8 cellular contexts compared by ENCODE assay signal in genomic region chr14:69685217-69685616, GRCh38.
A peak's percentile ranks its signal among the peaks of the same experiment; 100 is the strongest.
DNase-seq lines count a peak whose midpoint lies in the region; ATAC-seq and TF ChIP-seq lines count a peak whose summit lies in the region.

No MANE protein-coding gene starts in this region.

- TF ChIP-seq RAD21 in liver (IDR thresholded peaks at IDR 0.05), result no peak

- no peaks in the 10 kb centered on the region for H3K36me3 ChIP-seq in liver (ENCODE audit: control insufficient read depth in 4 of 4, insufficient read depth in 3 of 4, low read depth in 1 of 4, low read length in 3 of 4)

- no peaks in the 10 kb centered on the region for H3K27me3 Mint-ChIP-seq in stimulated activated naive B cell treated with anti-CD40 and anti-IgM and Interleukin-4, amounts not matched to agents 10 μg/mL and 1 μg/mL and 100 μg/mL, for 72 hours

- no peak overlapping the region for H3K4me3 ChIP-seq in liver (ENCODE audit: low read depth in 1 of 3, low read length in 3 of 3)

- no peaks in the 10 kb centered on the region for H3K9me3 Mint-ChIP-seq in stimulated activated naive B cell treated with anti-CD40 and anti-IgM and Interleukin-4, amounts not matched to agents 10 μg/mL and 1 μg/mL and 100 μg/mL, for 72 hours

- H3K4me1 ChIP-seq in liver (ENCODE audit: control insufficient read depth in 4 of 4, insufficient read depth in 4 of 4, low read length in 3 of 4), result peaks cover 1 to 23% (median 11%) of the 10 kb centered on the region in 4 donors

- peak; percentile 21 for DNase-seq in 8988T
- DNase-seq in HK-2 (ENCODE audit: unreplicated experiment), result peak; percentile 33
- peak; percentile 55 for DNase-seq in activated T-cell treated with anti-CD3 and anti-CD28 coated beads for 48 hours (ENCODE audit: low read depth)
- peak; percentile 60 for DNase-seq in stimulated activated naive B cell treated with anti-CD40 and anti-IgM and Interleukin-4, amounts not matched to agents 10 μg/mL and 1 μg/mL and 100 μg/mL, for 72 hours
- no peak for DNase-seq in NCI-H2227 (lab: John Stamatoyannopoulos, UW; ENCODE audit: unreplicated experiment)
- no peak for DNase-seq in inferior parietal cortex (ENCODE audit: extremely low spot score)
- no peak for DNase-seq in SK-N-DZ (ENCODE audit: low spot score)

- H3K4me1 Mint-ChIP-seq in stimulated activated naive B cell treated with anti-CD40 and anti-IgM and Interleukin-4, amounts not matched to agents 10 μg/mL and 1 μg/mL and 100 μg/mL, for 72 hours, result peaks cover 61 to 87% of the 10 kb centered on the region in 2 donors

- H3K36me3 Mint-ChIP-seq in stimulated activated naive B cell treated with anti-CD40 and anti-IgM and Interleukin-4, amounts not matched to agents 10 μg/mL and 1 μg/mL and 100 μg/mL, for 72 hours, result peaks cover 25 to 46% of the 10 kb centered on the region in 2 donors

- no peaks in the 10 kb centered on the region for H3K9me3 ChIP-seq in liver (ENCODE audit: control insufficient read depth in 4 of 4, low read length in 3 of 4)

- H3K27ac Mint-ChIP-seq in stimulated activated naive B cell treated with anti-CD40 and anti-IgM and Interleukin-4, amounts not matched to agents 10 μg/mL and 1 μg/mL and 100 μg/mL, for 72 hours, result peak overlapping the region; percentile 80

- no peak for TF ChIP-seq CTCF in liver (IDR thresholded peaks at IDR 0.05; ENCODE audit: low read depth, low read length, missing input control)

- peak overlapping the region in 1 of 2 donors; percentile 52 for H3K4me3 Mint-ChIP-seq in stimulated activated naive B cell treated with anti-CD40 and anti-IgM and Interleukin-4, amounts not matched to agents 10 μg/mL and 1 μg/mL and 100 μg/mL, for 72 hours

- peak; percentile 88 to 91 for ATAC-seq in stimulated activated naive B cell treated with anti-CD40 and anti-IgM and Interleukin-4, amounts not matched to agents 10 μg/mL and 1 μg/mL and 100 μg/mL, for 72 hours (replicated peaks)

- WGBS in liver, result 84% methylated on average over 3 of the region's 3 CpGs

- no peaks in the 10 kb centered on the region for H3K27me3 ChIP-seq in liver (ENCODE audit: control insufficient read depth in 4 of 4, insufficient read depth in 4 of 4, low read length in 3 of 4)

- H3K9ac ChIP-seq in liver (ENCODE audit: low read depth in 1 of 2, low read length in 2 of 2), result no peak overlapping the region

- H3K27ac ChIP-seq in liver (ENCODE audit: low read depth in 1 of 2, low read length in 2 of 2), result peak overlapping the region in 1 of 2 donors; percentile 11

TF ChIP-seq in liver, 16 proteins besides CTCF, POLR2A, EP300 and RAD21:
- TF ChIP-seq MAX (IDR thresholded peaks at IDR 0.05) (peak; percentile 6), ATF3 (IDR thresholded peaks at IDR 0.05) (no peak)

Comparison
In these comparisons a context has a peak if more than half of its experiments do, and no peak if none do; other contexts are left out.
1. DNase-seq: peak in 8988T (single experiment), HK-2 (single experiment), activated T-cell treated with anti-CD3 and anti-CD28 coated beads for 48 hours (single experiment) and stimulated activated naive B cell treated with anti-CD40 and anti-IgM and Interleukin-4, amounts not matched to agents 10 μg/mL and 1 μg/mL and 100 μg/mL, for 72 hours (single experiment); none in NCI-H2227 (single experiment), inferior parietal cortex (single experiment) and SK-N-DZ (single experiment).